8 cellular contexts compared by ENCODE assay signal in genomic region chrX:17860179-17860780, GRCh38. TPM values are rescaled to one million over a fixed set of nuclear protein-coding genes. Genes with fewer than 3 reads are reported as not detected.
DNase-seq lines count a peak whose midpoint lies in the region; ATAC-seq and TF ChIP-seq lines count a peak whose summit lies in the region.

No MANE protein-coding gene starts in this region.

- no peaks in the 10 kb centered on the region for H3K36me3 Mint-ChIP-seq in CD4-positive, CD25-positive, alpha-beta regulatory T cell

- intact Hi-C loops in ovary (cut with DNase I) = no loop called here

- peaks cover 33% of the 10 kb centered on the region for H3K27me3 Mint-ChIP-seq in CD4-positive, CD25-positive, alpha-beta regulatory T cell

- H3K9me3 ChIP-seq in CD4-positive, CD25-positive, alpha-beta regulatory T cell (ENCODE audit: control insufficient read depth in 2 of 2, low read length in 2 of 2) = no peaks in the 10 kb centered on the region
- no peaks in the 10 kb centered on the region for H3K9me3 ChIP-seq in Peyer's patch
- no peaks in the 10 kb centered on the region for H3K9me3 ChIP-seq in fibroblast of lung (ENCODE audit: control insufficient read depth, insufficient read depth, low read depth, low read length)
- H3K9me3 ChIP-seq in ovary = no peaks in the 10 kb centered on the region

- no peak overlapping the region for H3K9ac ChIP-seq in fibroblast of lung (ENCODE audit: insufficient read depth, low read length)

- TF ChIP-seq CTCF in Peyer's patch (IDR thresholded peaks at IDR 0.05) = no peak
- no peak for TF ChIP-seq CTCF in fibroblast of lung (conservative IDR thresholded peaks at IDR 0.05 in 1 of 2, IDR thresholded peaks at IDR 0.05 in 1 of 2; ENCODE audit: low read depth in 1 of 2, low read length in 2 of 2)
- no peak for TF ChIP-seq CTCF in ovary (IDR thresholded peaks at IDR 0.05)

- no peak overlapping the region for H2AFZ ChIP-seq in fibroblast of lung (ENCODE audit: low read length)

- no peaks in the 10 kb centered on the region for H3K36me3 ChIP-seq in CD4-positive, CD25-positive, alpha-beta regulatory T cell (ENCODE audit: control insufficient read depth, insufficient read depth, low read length)
- H3K36me3 ChIP-seq in Peyer's patch = no peaks in the 10 kb centered on the region
- H3K36me3 ChIP-seq in fibroblast of lung (ENCODE audit: control insufficient read depth, insufficient read depth, low read length) = no peaks in the 10 kb centered on the region
- H3K36me3 ChIP-seq in ovary = no peaks in the 10 kb centered on the region

- H3K4me3 Mint-ChIP-seq in CD4-positive, CD25-positive, alpha-beta regulatory T cell = peak overlapping the region in 3 of 4 donors; percentile 79 to 86 (median 82)

- peaks cover 0 to 11% (median 0%) of the 10 kb centered on the region in 4 donors for H3K4me1 Mint-ChIP-seq in CD4-positive, CD25-positive, alpha-beta regulatory T cell

- peak overlapping the region; percentile 71 for H3K4me2 ChIP-seq in fibroblast of lung (ENCODE audit: extremely low read depth, insufficient read depth, low read length)

- peaks cover 8% of the 10 kb centered on the region for H3K27me3 ChIP-seq in CD4-positive, CD25-positive, alpha-beta regulatory T cell (ENCODE audit: control insufficient read depth, insufficient read depth, low read length)
- H3K27me3 ChIP-seq in Peyer's patch (no peaks in the 10 kb centered on the region), fibroblast of lung (ENCODE audit: control insufficient read depth, insufficient read depth, low read length) (peaks cover 2% of the 10 kb centered on the region), ovary (no peaks in the 10 kb centered on the region)

- DNase-seq in CD4-positive, CD25-positive, alpha-beta regulatory T cell = no peak
- no peak for DNase-seq in Peyer's patch
- peak in 1 of 2 donors; percentile 1 for DNase-seq in fibroblast of lung (ENCODE audit: low read depth in 2 of 2)
- peak; percentile 31 to 73 (median 50) for DNase-seq in ovary
- DNase-seq in AML-193 (lab: John Stamatoyannopoulos, UW) = no peak
- no peak for DNase-seq in NCI-H510A (lab: John Stamatoyannopoulos, UW)
- no peak for DNase-seq in NCI-H1694 (lab: John Stamatoyannopoulos, UW)

- no peak for TF ChIP-seq EP300 in ovary (IDR thresholded peaks at IDR 0.05)

- no peak overlapping the region for H3K27ac Mint-ChIP-seq in CD4-positive, CD25-positive, alpha-beta regulatory T cell

- H3K9me3 Mint-ChIP-seq in CD4-positive, CD25-positive, alpha-beta regulatory T cell = peaks cover 0 to 4% (median 0%) of the 10 kb centered on the region in 7 donors

- H3K79me2 ChIP-seq in fibroblast of lung (ENCODE audit: control insufficient read depth, insufficient read depth, low read length) = no peaks in the 10 kb centered on the region

- no peaks in the 10 kb centered on the region for H3K4me1 ChIP-seq in CD4-positive, CD25-positive, alpha-beta regulatory T cell (ENCODE audit: control insufficient read depth, insufficient read depth, low read length, poor library complexity, severe bottlenecking)
- H3K4me1 ChIP-seq in Peyer's patch = no peaks in the 10 kb centered on the region
- H3K4me1 ChIP-seq in fibroblast of lung (ENCODE audit: control insufficient read depth, extremely low read depth, insufficient read depth, low read length) = no peaks in the 10 kb centered on the region
- H3K4me1 ChIP-seq in ovary (ENCODE audit: insufficient read depth) = no peaks in the 10 kb centered on the region

- H3K4me3 ChIP-seq in CD4-positive, CD25-positive, alpha-beta regulatory T cell (ENCODE audit: low read depth, low read length) = no peak overlapping the region
- H3K4me3 ChIP-seq in Peyer's patch (peak overlapping the region; percentile 12 to 63 (median 42)), fibroblast of lung (replicated peaks in 1 of 4; ENCODE audit: control extremely low read depth in 1 of 4, insufficient read depth in 1 of 4, low read depth in 3 of 4, low read length in 4 of 4) (peak overlapping the region; percentile 38 to 68 (median 48)), ovary (peak overlapping the region; percentile 73)

- 35 to 54% (median 35%) methylated on average over 38 to 53 of the region's 53 CpGs for WGBS in ovary, 3 donors

- no peak overlapping the region for H3K27ac ChIP-seq in CD4-positive, CD25-positive, alpha-beta regulatory T cell (ENCODE audit: insufficient read depth, low read length, poor library complexity, severe bottlenecking)
- H3K27ac ChIP-seq in Peyer's patch (peak overlapping the region in 2 of 4 donors; percentile 55 to 70), fibroblast of lung (ENCODE audit: insufficient read depth, low read length) (no peak overlapping the region), ovary (peak overlapping the region; percentile 56 to 64)

- no peak for ATAC-seq in CD4-positive, CD25-positive, alpha-beta regulatory T cell (ENCODE audit: low read depth in 2 of 2)
- no peak for ATAC-seq in GM18909 (IDR thresholded peaks at IDR 0.05; ENCODE audit: poor library complexity, unreplicated experiment)

- TF ChIP-seq POLR2A in Peyer's patch (IDR thresholded peaks at IDR 0.05) (no peak), ovary (IDR thresholded peaks at IDR 0.05) (no peak)

- no peaks in the 10 kb centered on the region for H4K20me1 ChIP-seq in fibroblast of lung (ENCODE audit: control insufficient read depth, extremely low read depth, insufficient read depth, low read length)

RNA-seq across cellular contexts. Expression of gene RAI2, which starts 0.8 kb away (rescaled TPM):
- total RNA-seq in CD4-positive, CD25-positive, alpha-beta regulatory T cell = 0.15 TPM
- polyA plus RNA-seq in CD4-positive, CD25-positive, alpha-beta regulatory T cell = under 1 TPM; 0.27 to 0.68 (median 0.36) TPM
- total RNA-seq in Peyer's patch (10 to 100 TPM in 2 of 4 donors, 1 to 10 TPM in 2; 5.4 to 25.6 (median 9.9) TPM), fibroblast of lung (1.3 and 2.1 TPM in 2 replicates), ovary (10 to 100 TPM; 26.5 to 72.9 (median 35.0) TPM)
- polyA plus RNA-seq in fibroblast of lung (0.91 and 4.3 TPM in 2 replicates), ovary (10 to 100 TPM; 43.6 to 52.8 TPM)
- 1.5 and 9.2 TPM in 2 replicates for polyA plus RNA-seq in fibroblast of lung (2012)
- 4.1 and 9.4 TPM in 2 replicates for polyA minus RNA-seq in fibroblast of lung (ENCODE audit: low replicate concordance)

Comparison
In these comparisons a context has a peak if more than half of its experiments do, and no peak if none do; other contexts are left out.
1. DNase-seq: peak in ovary (5 of 5); none in CD4-positive, CD25-positive, alpha-beta regulatory T cell (0 of 3), Peyer's patch (0 of 3), AML-193 (0 of 2), NCI-H510A (single experiment) and NCI-H1694 (single experiment).
2. H3K27ac ChIP-seq: peak in ovary (2 of 2); none in CD4-positive, CD25-positive, alpha-beta regulatory T cell (single experiment) and fibroblast of lung (single experiment).